19 cellular contexts compared by ENCODE assay signal in the genomic region with DNA sequence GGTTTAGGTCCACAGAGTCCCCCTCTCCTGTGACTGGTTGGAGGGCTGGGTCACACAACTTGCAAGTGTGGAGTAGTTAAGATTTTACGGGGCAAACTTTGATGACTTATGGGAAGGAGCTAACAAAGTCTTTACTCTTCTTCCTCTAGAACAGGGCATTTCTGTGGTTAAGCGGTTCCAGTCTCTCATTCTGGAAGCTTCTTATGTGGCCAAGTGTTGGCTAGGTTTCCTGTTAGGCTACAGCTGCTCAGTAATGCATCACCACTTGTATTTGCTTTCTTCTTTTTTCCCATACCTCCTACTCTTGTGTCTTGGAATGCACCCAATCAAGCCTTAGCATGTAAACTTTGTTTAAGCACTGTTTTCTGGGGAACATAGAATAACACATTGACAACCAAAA.
"Had no signal": no experiment of that assay in that cellular context is flagged by ENCODE, and none has a peak within 500 bp of the region (broad histone marks: within the 10 kb centered on the region; RNA-seq: fewer than 3 reads in every experiment).

No MANE protein-coding gene starts in this region.

- H3K9me3 Mint-ChIP-seq: activated B cell treated with CpG ODN at 0.5 μM for 24 hours; activated naive CD4-positive, alpha-beta T cell treated with anti-CD3 and anti-CD28 coated beads, Interleukin-2, amount 10 ng/mL, durations not matched to agents 7 days and 5 days; activated T-helper 2 cell treated with anti-CD3 and anti-CD28 coated beads, Interferon-gamma antibody, Interleukin-2, Interleukin-4, amounts not matched to agents 10 μg/mL and 5 μg/mL and 100 μg/mL, durations not matched to agents 14 hours and 24 hours and 36 hours; effector memory CD8-positive, alpha-beta T cell had no signal

- H3K36me3 ChIP-seq: neutrophil, suprapubic skin had no signal

- H3K27me3 Mint-ChIP-seq: activated naive CD4-positive, alpha-beta T cell treated with anti-CD3 and anti-CD28 coated beads, Interleukin-2, amount 10 ng/mL, durations not matched to agents 7 days and 5 days; brain; dendritic cell treated with granulocyte-macrophage colony-stimulating factor and Interleukin-4, amounts not matched to agents 40 ng/mL and 50 ng/mL, for 4 days; effector memory CD8-positive, alpha-beta T cell had no signal

- H3K4me1 ChIP-seq: suprapubic skin had no signal

- H3K4me1 Mint-ChIP-seq: activated B cell treated with CpG ODN at 0.5 μM for 24 hours; activated naive CD4-positive, alpha-beta T cell treated with anti-CD3 and anti-CD28 coated beads, Interleukin-2, amount 10 ng/mL, durations not matched to agents 7 days and 5 days; naive thymus-derived CD4-positive, alpha-beta T cell had no signal

- H3K4me3 ChIP-seq: lung, suprapubic skin had no signal

- H3K36me3 Mint-ChIP-seq: activated naive CD4-positive, alpha-beta T cell treated with anti-CD3 and anti-CD28 coated beads, Interleukin-2, amount 10 ng/mL, durations not matched to agents 7 days and 5 days; brain had no signal

- ATAC-seq: effector memory CD8-positive, alpha-beta T cell; left colon; naive thymus-derived CD4-positive, alpha-beta T cell had no signal

- H3K27me3 ChIP-seq: neutrophil, suprapubic skin had no signal

- H3K27ac ChIP-seq: neutrophil, suprapubic skin had no signal

- H3K4me3 Mint-ChIP-seq: activated B cell treated with CpG ODN at 0.5 μM for 24 hours; activated naive CD4-positive, alpha-beta T cell treated with anti-CD3 and anti-CD28 coated beads, Interleukin-2, amount 10 ng/mL, durations not matched to agents 7 days and 5 days; brain; dendritic cell treated with granulocyte-macrophage colony-stimulating factor and Interleukin-4, amounts not matched to agents 40 ng/mL and 50 ng/mL, for 4 days; effector memory CD8-positive, alpha-beta T cell; naive thymus-derived CD4-positive, alpha-beta T cell had no signal

- H3K27ac Mint-ChIP-seq: activated B cell treated with CpG ODN at 0.5 μM for 24 hours; activated naive CD4-positive, alpha-beta T cell treated with anti-CD3 and anti-CD28 coated beads, Interleukin-2, amount 10 ng/mL, durations not matched to agents 7 days and 5 days; activated T-helper 2 cell treated with anti-CD3 and anti-CD28 coated beads, Interferon-gamma antibody, Interleukin-2, Interleukin-4, amounts not matched to agents 10 μg/mL and 5 μg/mL and 100 μg/mL, durations not matched to agents 14 hours and 24 hours and 36 hours; brain; dendritic cell treated with granulocyte-macrophage colony-stimulating factor and Interleukin-4, amounts not matched to agents 40 ng/mL and 50 ng/mL, for 4 days; effector memory CD8-positive, alpha-beta T cell; naive thymus-derived CD4-positive, alpha-beta T cell had no signal

- DNase-seq: activated B cell treated with CpG ODN at 0.5 μM for 24 hours; activated CD4-positive, alpha-beta T cell treated with anti-CD3 and anti-CD28 coated beads, Interleukin-2, amount 50 U/mL, for 1 hour; activated naive CD4-positive, alpha-beta T cell treated with anti-CD3 and anti-CD28 coated beads, Interleukin-2, amount 10 ng/mL, durations not matched to agents 7 days and 5 days; cerebellar nuclear complex; effector memory CD8-positive, alpha-beta T cell; erythroblast; glutamatergic neuron; left colon; naive thymus-derived CD4-positive, alpha-beta T cell; posterior cingulate gyrus; stimulated activated CD4-positive, alpha-beta T cell treated with anti-CD3 and anti-CD28 coated beads, Interleukin-2, amount 100 ng/mL, for 24 hours; stimulated activated naive CD4-positive, alpha-beta T cell; T-helper 2 cell had no signal
